30 cellular contexts compared by ENCODE assay signal in genomic region chr3:180070925-180071324, GRCh38. TPM values are rescaled to one million over a fixed set of nuclear protein-coding genes. Genes with fewer than 3 reads are reported as not detected.
"Had no signal": no experiment of that assay in that cellular context is flagged by ENCODE, and none has a peak within 500 bp of the region (broad histone marks: within the 10 kb centered on the region; RNA-seq: fewer than 3 reads in every experiment).

No MANE protein-coding gene starts in this region.

- ATAC-seq: activated CD4-positive, alpha-beta T cell treated with anti-CD3 and anti-CD28 coated beads for 36 hours; activated CD4-positive, CD25-positive, alpha-beta regulatory T cell treated with anti-CD3 and anti-CD28 coated beads, Interleukin-2, amount 50 U/mL, for 24 hours; activated CD8-positive, alpha-beta T cell treated with anti-CD3 and anti-CD28 coated beads, Interleukin-2, amount 10 ng/mL, durations not matched to agents 7 days and 5 days; body of pancreas; PC-3 had no signal

- H3K4me2 ChIP-seq: SK-N-SH had no signal

- H3K4me3 ChIP-seq: adrenal gland, body of pancreas, breast epithelium, coronary artery, Peyer's patch, SJSA1 had no signal

- H3K9me2 ChIP-seq: SK-N-SH had no signal

- DNase-seq: activated CD4-positive, alpha-beta T cell treated with anti-CD3 and anti-CD28 coated beads for 36 hours; activated CD4-positive, alpha-beta T cell treated with anti-CD3 and anti-CD28 coated beads, Interleukin-2, amount 10 ng/mL, durations not matched to agents 7 days and 5 days; activated CD4-positive, alpha-beta T cell treated with anti-CD3 and anti-CD28 coated beads, Interleukin-2, amount 50 U/mL, for 48 hours; activated CD8-positive, alpha-beta T cell treated with anti-CD3 and anti-CD28 coated beads, Interleukin-2, amount 10 ng/mL, durations not matched to agents 7 days and 5 days; activated gamma-delta T cell; activated naive CD4-positive, alpha-beta T cell treated with Interleukin-2 at 50 U/mL for 16 hours; activated T-cell treated with anti-CD3 and anti-CD28 coated beads, Interleukin-2, amount 50 U/mL, for 24 hours; adrenal gland; body of pancreas; NCI-H1105 treated with DMSO at 0.1 percent for 48 hours; NCI-H1436 treated with DMSO at 0.1 percent for 48 hours; NCI-H1694 treated with DMSO at 0.1 percent for 48 hours; NCI-H2029; NCI-H345; NCI-H524 treated with DMSO at 0.1 percent for 48 hours; PC-3; Peyer's patch; RPMI8226; SHP77 treated with DMSO at 0.1 percent for 48 hours; SK-N-SH had no signal

- H3K36me3 ChIP-seq: adrenal gland, breast epithelium, Peyer's patch, SJSA1 had no signal

- H3K27ac ChIP-seq: adrenal gland, body of pancreas, breast epithelium, coronary artery, Peyer's patch, SJSA1 had no signal

- H3K4me1 ChIP-seq: adrenal gland, breast epithelium, Peyer's patch, SJSA1 had no signal

- FAIRE-seq: astrocyte, TTC549 had no signal

- H3K9me3 Mint-ChIP-seq: activated CD4-positive, alpha-beta T cell treated with anti-CD3 and anti-CD28 coated beads, Interleukin-2, amount 10 ng/mL, durations not matched to agents 7 days and 5 days; activated T-cell treated with anti-CD3 and anti-CD28 coated beads, Interleukin-2, amount 50 U/mL, for 24 hours; activated T-helper 2 cell treated with anti-CD3 and anti-CD28 coated beads, Interferon-gamma antibody, Interleukin-2, Interleukin-4, amounts not matched to agents 10 μg/mL and 5 μg/mL and 100 μg/mL, durations not matched to agents 14 hours and 24 hours and 36 hours; T-helper 1 cell treated with Interleukin-12 subunit alpha and Interleukin-12 subunit beta and Interleukin-4 antibody, amounts not matched to agents 30 μg/mL and 1 μg/mL, for 36 hours; T-helper 2 cell treated with Interferon-gamma antibody and Interleukin-4, amounts not matched to agents 5 μg/mL and 100 μg/mL, for 36 hours had no signal

- H3K9me3 ChIP-seq: adrenal gland, body of pancreas, breast epithelium, Peyer's patch, SJSA1, SK-N-SH had no signal

- H3K4me1 Mint-ChIP-seq: activated CD4-positive, alpha-beta T cell treated with anti-CD3 and anti-CD28 coated beads for 36 hours; activated CD4-positive, alpha-beta T cell treated with anti-CD3 and anti-CD28 coated beads, Interleukin-2, amount 10 ng/mL, durations not matched to agents 7 days and 5 days; activated naive CD4-positive, alpha-beta T cell treated with anti-CD3 and anti-CD28 coated beads, Interleukin-2, amount 50 U/mL, for 24 hours had no signal

- H3K27me3 ChIP-seq: adrenal gland, body of pancreas, breast epithelium, Peyer's patch, SJSA1 had no signal

- H3K9ac ChIP-seq: SK-N-SH had no signal

- H3K27me3 Mint-ChIP-seq: activated CD4-positive, alpha-beta T cell treated with anti-CD3 and anti-CD28 coated beads for 36 hours; activated CD4-positive, alpha-beta T cell treated with anti-CD3 and anti-CD28 coated beads, Interleukin-2, amount 10 ng/mL, durations not matched to agents 7 days and 5 days; activated T-cell treated with anti-CD3 and anti-CD28 coated beads, Interleukin-2, amount 50 U/mL, for 24 hours had no signal

- H3K27ac Mint-ChIP-seq: activated CD4-positive, alpha-beta T cell treated with anti-CD3 and anti-CD28 coated beads for 36 hours; activated CD4-positive, alpha-beta T cell treated with anti-CD3 and anti-CD28 coated beads, Interleukin-2, amount 10 ng/mL, durations not matched to agents 7 days and 5 days; activated CD8-positive, alpha-beta T cell treated with anti-CD3 and anti-CD28 coated beads, Interleukin-2, amount 10 ng/mL, durations not matched to agents 7 days and 5 days; activated naive CD4-positive, alpha-beta T cell treated with anti-CD3 and anti-CD28 coated beads, Interleukin-2, amount 50 U/mL, for 24 hours; activated T-cell treated with anti-CD3 and anti-CD28 coated beads, Interleukin-2, amount 50 U/mL, for 24 hours; activated T-helper 2 cell treated with anti-CD3 and anti-CD28 coated beads, Interferon-gamma antibody, Interleukin-2, Interleukin-4, amounts not matched to agents 10 μg/mL and 5 μg/mL and 100 μg/mL, durations not matched to agents 14 hours and 24 hours and 36 hours; T-helper 1 cell treated with Interleukin-12 subunit alpha and Interleukin-12 subunit beta and Interleukin-4 antibody, amounts not matched to agents 30 μg/mL and 1 μg/mL, for 36 hours; T-helper 2 cell treated with Interferon-gamma antibody and Interleukin-4, amounts not matched to agents 5 μg/mL and 100 μg/mL, for 36 hours had no signal

- H3K36me3 Mint-ChIP-seq: activated naive CD4-positive, alpha-beta T cell treated with anti-CD3 and anti-CD28 coated beads, Interleukin-2, amount 50 U/mL, for 24 hours had no signal

- H3K4me3 Mint-ChIP-seq: activated CD4-positive, alpha-beta T cell treated with anti-CD3 and anti-CD28 coated beads for 36 hours; activated CD4-positive, alpha-beta T cell treated with anti-CD3 and anti-CD28 coated beads, Interleukin-2, amount 10 ng/mL, durations not matched to agents 7 days and 5 days; activated CD8-positive, alpha-beta T cell treated with anti-CD3 and anti-CD28 coated beads, Interleukin-2, amount 10 ng/mL, durations not matched to agents 7 days and 5 days; activated naive CD4-positive, alpha-beta T cell treated with anti-CD3 and anti-CD28 coated beads, Interleukin-2, amount 50 U/mL, for 24 hours; activated T-cell treated with anti-CD3 and anti-CD28 coated beads, Interleukin-2, amount 50 U/mL, for 24 hours; T-helper 1 cell treated with Interleukin-12 subunit alpha and Interleukin-12 subunit beta and Interleukin-4 antibody, amounts not matched to agents 30 μg/mL and 1 μg/mL, for 36 hours; T-helper 2 cell treated with Interferon-gamma antibody and Interleukin-4, amounts not matched to agents 5 μg/mL and 100 μg/mL, for 36 hours had no signal

RNA-seq across cellular contexts. Expression of gene PEX5L, which starts 34.2 kb away (rescaled TPM):
- total RNA-seq: activated CD8-positive, alpha-beta T cell treated with anti-CD3 and anti-CD28 coated beads, Interleukin-2, amount 10 ng/mL, durations not matched to agents 7 days and 5 days; Peyer's patch; SJSA1 had no signal
- polyA plus RNA-seq: SK-N-SH had no signal
